In the genomic region with DNA sequence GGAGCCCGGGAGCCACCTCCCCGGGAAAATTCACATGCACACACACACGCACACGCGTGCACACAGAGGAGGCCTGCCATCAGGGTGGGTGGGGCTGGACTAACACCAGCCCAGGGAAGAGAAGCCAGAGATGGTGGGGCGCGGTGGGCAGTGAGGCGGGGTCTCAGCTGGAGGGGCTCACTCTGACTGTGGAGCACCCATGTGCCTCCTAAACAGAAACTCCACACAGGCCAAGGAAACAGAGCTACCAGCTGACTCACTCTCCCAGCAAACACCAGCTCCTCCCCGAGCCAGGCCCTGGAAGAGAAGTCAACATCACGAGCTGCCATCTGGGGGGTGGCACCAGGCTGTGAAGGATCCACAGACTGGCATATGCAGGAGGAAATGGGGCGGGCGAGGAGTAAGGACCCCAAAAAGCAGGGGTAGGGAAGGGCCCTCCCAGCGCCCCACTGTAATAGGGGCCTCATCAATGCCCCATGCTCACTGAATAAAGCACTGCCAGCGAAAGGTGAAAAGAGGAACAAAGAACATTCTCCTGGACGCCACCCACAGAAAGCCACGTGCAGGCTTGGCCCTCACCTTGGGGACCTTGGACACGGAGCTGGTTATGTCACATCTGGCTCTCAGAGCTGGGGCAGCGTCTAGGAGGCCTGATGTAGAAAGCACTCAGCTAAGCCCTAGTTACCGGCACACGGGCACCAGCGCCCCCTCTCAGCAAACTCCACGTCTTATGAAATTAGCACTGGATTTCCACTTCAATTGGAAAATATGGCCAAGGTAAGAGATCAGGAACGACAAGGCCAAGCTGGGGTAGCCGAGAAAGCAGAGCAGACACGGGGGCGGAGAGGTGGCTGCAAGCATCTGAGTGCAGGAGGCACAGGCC, we compare ENCODE assay signal across 9 cellular contexts. TPM values are rescaled to one million over a fixed set of nuclear protein-coding genes. Genes with fewer than 3 reads are reported as not detected.
A peak's percentile ranks its signal among the peaks of the same experiment; 100 is the strongest.
DNase-seq lines count a peak whose midpoint lies in the region; TF ChIP-seq lines count a peak whose summit lies in the region.
"Had no signal": no experiment of that assay in that cellular context is flagged by ENCODE, and none has a peak within 500 bp of the region (broad histone marks: within the 10 kb centered on the region; RNA-seq: fewer than 3 reads in every experiment).

No MANE protein-coding gene starts in this region.

- H3K4me3 ChIP-seq in astrocyte of the cerebellum (ENCODE audit: low read depth, low read length) (no peak overlapping the region), iPS-11a (ENCODE audit: low read depth, low read length) (peak overlapping the region; percentile 24), skeletal muscle cell (ENCODE audit: low read depth, low read length) (peak overlapping the region; percentile 9)

- no peak overlapping the region for H3K4me3 Mint-ChIP-seq in activated CD4-positive, alpha-beta memory T cell treated with anti-CD3 and anti-CD28 coated beads for 36 hours
- H3K4me3 Mint-ChIP-seq in activated CD4-positive, alpha-beta memory T cell treated with anti-CD3 and anti-CD28 coated beads, Interleukin-2, amount 10 ng/mL, durations not matched to agents 7 days and 5 days: no peak overlapping the region

- no peaks in the 10 kb centered on the region for H3K27me3 Mint-ChIP-seq in activated CD4-positive, alpha-beta memory T cell treated with anti-CD3 and anti-CD28 coated beads for 36 hours
- peaks cover 4% of the 10 kb centered on the region for H3K27me3 Mint-ChIP-seq in activated CD4-positive, alpha-beta memory T cell treated with anti-CD3 and anti-CD28 coated beads, Interleukin-2, amount 10 ng/mL, durations not matched to agents 7 days and 5 days

- in situ Hi-C loops in astrocyte of the cerebellum (cut with HindIII; ENCODE audit: low sequenced_read_pairs): no loop called here

- TF ChIP-seq RAD21 in Ishikawa (IDR thresholded peaks at IDR 0.05; ENCODE audit: low read depth): peak; percentile 32; the same call in 1 of the 2 replicates

- peak; percentile 43 for TF ChIP-seq CTCF in astrocyte of the cerebellum (IDR thresholded peaks at IDR 0.05; ENCODE audit: low read depth, low read length, missing control alignments)

- POLR2A ChIA-PET in activated CD4-positive, alpha-beta memory T cell treated with anti-CD3 and anti-CD28 coated beads for 36 hours (lab: Charles Lee): no interaction called here
- POLR2A ChIA-PET in activated CD4-positive, alpha-beta memory T cell treated with anti-CD3 and anti-CD28 coated beads, Interleukin-2, amount 10 ng/mL, durations not matched to agents 7 days and 5 days (lab: Charles Lee): interaction anchor here (1.0 to 5.0 kb wide), 2 partner anchors 9 to 14 kb away, joined by 3 to 26 read pairs; a partner anchor contains a TSS

- no peak for DNase-seq in activated CD4-positive, alpha-beta memory T cell treated with anti-CD3 and anti-CD28 coated beads for 36 hours
- no peak for DNase-seq in activated CD4-positive, alpha-beta memory T cell treated with anti-CD3 and anti-CD28 coated beads, Interleukin-2, amount 10 ng/mL, durations not matched to agents 7 days and 5 days
- DNase-seq in astrocyte of the cerebellum (ENCODE audit: low read depth) (no peak), skeletal muscle cell (ENCODE audit: low read depth) (no peak), NCI-H146 treated with DMSO at 0.1 percent for 48 hours (lab: John Stamatoyannopoulos, UW; ENCODE audit: unreplicated experiment) (no peak)
- no peak for DNase-seq in stimulated activated CD4-positive, alpha-beta T cell treated with anti-CD3 and anti-CD28 coated beads, Interleukin-12 subunit alpha, Interleukin-12 subunit beta, amount 100 ng/mL, for 4 hours
- DNase-seq: DND-41 had no signal

- TF ChIP-seq EP300 in Ishikawa (IDR thresholded peaks at IDR 0.05; ENCODE audit: borderline replicate concordance): no peak

- peak overlapping the region; percentile 30 for H3K27ac Mint-ChIP-seq in activated CD4-positive, alpha-beta memory T cell treated with anti-CD3 and anti-CD28 coated beads for 36 hours
- no peak overlapping the region for H3K27ac Mint-ChIP-seq in activated CD4-positive, alpha-beta memory T cell treated with anti-CD3 and anti-CD28 coated beads, Interleukin-2, amount 10 ng/mL, durations not matched to agents 7 days and 5 days

- H3K4me1 Mint-ChIP-seq in activated CD4-positive, alpha-beta memory T cell treated with anti-CD3 and anti-CD28 coated beads for 36 hours (ENCODE audit: low read depth): peaks cover 17% of the 10 kb centered on the region
- H3K4me1 Mint-ChIP-seq in activated CD4-positive, alpha-beta memory T cell treated with anti-CD3 and anti-CD28 coated beads, Interleukin-2, amount 10 ng/mL, durations not matched to agents 7 days and 5 days: peaks cover 36% of the 10 kb centered on the region

- CTCF ChIA-PET in activated CD4-positive, alpha-beta memory T cell treated with anti-CD3 and anti-CD28 coated beads for 36 hours (lab: Charles Lee): interaction anchor here (1.0 kb wide), 1 partner anchor 71 kb away, joined by 3 read pairs; a partner anchor contains a TSS
- CTCF ChIA-PET in activated CD4-positive, alpha-beta memory T cell treated with anti-CD3 and anti-CD28 coated beads, Interleukin-2, amount 10 ng/mL, durations not matched to agents 7 days and 5 days (lab: Charles Lee): interaction anchor here (0.7 kb wide), 1 partner anchor 28 kb away, joined by 3 read pairs; no protein-coding TSS in a partner anchor

- no peaks in the 10 kb centered on the region for H3K9me3 Mint-ChIP-seq in activated CD4-positive, alpha-beta memory T cell treated with anti-CD3 and anti-CD28 coated beads for 36 hours
- H3K9me3 Mint-ChIP-seq in activated CD4-positive, alpha-beta memory T cell treated with anti-CD3 and anti-CD28 coated beads, Interleukin-2, amount 10 ng/mL, durations not matched to agents 7 days and 5 days: no peaks in the 10 kb centered on the region

- H3K36me3 Mint-ChIP-seq in activated CD4-positive, alpha-beta memory T cell treated with anti-CD3 and anti-CD28 coated beads for 36 hours: no peaks in the 10 kb centered on the region
- no peaks in the 10 kb centered on the region for H3K36me3 Mint-ChIP-seq in activated CD4-positive, alpha-beta memory T cell treated with anti-CD3 and anti-CD28 coated beads, Interleukin-2, amount 10 ng/mL, durations not matched to agents 7 days and 5 days (ENCODE audit: low read depth)

- intact Hi-C loops in activated CD4-positive, alpha-beta memory T cell treated with anti-CD3 and anti-CD28 coated beads for 36 hours (cut with micrococcal nuclease): no loop called here

TF ChIP-seq in Ishikawa, 13 proteins besides CTCF, POLR2A, EP300 and RAD21 (continues in another document):
- TF ChIP-seq TEAD4 (IDR thresholded peaks at IDR 0.05) (no peak), TAF1 (IDR thresholded peaks at IDR 0.05; ENCODE audit: low read depth) (no peak), CEBPB (IDR thresholded peaks at IDR 0.05) (no peak), TCF12 (IDR thresholded peaks at IDR 0.05; ENCODE audit: low read depth) (no peak), CREB1 (IDR thresholded peaks at IDR 0.05; ENCODE audit: low read depth) (no peak), ZBTB7A (IDR thresholded peaks at IDR 0.05; ENCODE audit: low read depth) (no peak), NFIC (IDR thresholded peaks at IDR 0.05) (no peak), FOXM1 (IDR thresholded peaks at IDR 0.05; ENCODE audit: borderline replicate concordance, low read depth) (no peak), YY1 (IDR thresholded peaks at IDR 0.05; ENCODE audit: low read depth) (no peak)
- TF ChIP-seq, protein P1, sequence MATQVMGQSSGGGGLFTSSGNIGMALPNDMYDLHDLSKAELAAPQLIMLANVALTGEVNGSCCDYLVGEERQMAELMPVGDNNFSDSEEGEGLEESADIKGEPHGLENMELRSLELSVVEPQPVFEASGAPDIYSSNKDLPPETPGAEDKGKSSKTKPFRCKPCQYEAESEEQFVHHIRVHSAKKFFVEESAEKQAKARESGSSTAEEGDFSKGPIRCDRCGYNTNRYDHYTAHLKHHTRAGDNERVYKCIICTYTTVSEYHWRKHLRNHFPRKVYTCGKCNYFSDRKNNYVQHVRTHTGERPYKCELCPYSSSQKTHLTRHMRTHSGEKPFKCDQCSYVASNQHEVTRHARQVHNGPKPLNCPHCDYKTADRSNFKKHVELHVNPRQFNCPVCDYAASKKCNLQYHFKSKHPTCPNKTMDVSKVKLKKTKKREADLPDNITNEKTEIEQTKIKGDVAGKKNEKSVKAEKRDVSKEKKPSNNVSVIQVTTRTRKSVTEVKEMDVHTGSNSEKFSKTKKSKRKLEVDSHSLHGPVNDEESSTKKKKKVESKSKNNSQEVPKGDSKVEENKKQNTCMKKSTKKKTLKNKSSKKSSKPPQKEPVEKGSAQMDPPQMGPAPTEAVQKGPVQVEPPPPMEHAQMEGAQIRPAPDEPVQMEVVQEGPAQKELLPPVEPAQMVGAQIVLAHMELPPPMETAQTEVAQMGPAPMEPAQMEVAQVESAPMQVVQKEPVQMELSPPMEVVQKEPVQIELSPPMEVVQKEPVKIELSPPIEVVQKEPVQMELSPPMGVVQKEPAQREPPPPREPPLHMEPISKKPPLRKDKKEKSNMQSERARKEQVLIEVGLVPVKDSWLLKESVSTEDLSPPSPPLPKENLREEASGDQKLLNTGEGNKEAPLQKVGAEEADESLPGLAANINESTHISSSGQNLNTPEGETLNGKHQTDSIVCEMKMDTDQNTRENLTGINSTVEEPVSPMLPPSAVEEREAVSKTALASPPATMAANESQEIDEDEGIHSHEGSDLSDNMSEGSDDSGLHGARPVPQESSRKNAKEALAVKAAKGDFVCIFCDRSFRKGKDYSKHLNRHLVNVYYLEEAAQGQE (IDR thresholded peaks at IDR 0.05; ENCODE audit: low read depth): no peak
- TF ChIP-seq, protein P2, sequence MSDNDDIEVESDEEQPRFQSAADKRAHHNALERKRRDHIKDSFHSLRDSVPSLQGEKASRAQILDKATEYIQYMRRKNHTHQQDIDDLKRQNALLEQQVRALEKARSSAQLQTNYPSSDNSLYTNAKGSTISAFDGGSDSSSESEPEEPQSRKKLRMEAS (IDR thresholded peaks at IDR 0.05): peak; percentile 33; the same call in 1 of the 2 replicates
- TF ChIP-seq, protein P3, sequence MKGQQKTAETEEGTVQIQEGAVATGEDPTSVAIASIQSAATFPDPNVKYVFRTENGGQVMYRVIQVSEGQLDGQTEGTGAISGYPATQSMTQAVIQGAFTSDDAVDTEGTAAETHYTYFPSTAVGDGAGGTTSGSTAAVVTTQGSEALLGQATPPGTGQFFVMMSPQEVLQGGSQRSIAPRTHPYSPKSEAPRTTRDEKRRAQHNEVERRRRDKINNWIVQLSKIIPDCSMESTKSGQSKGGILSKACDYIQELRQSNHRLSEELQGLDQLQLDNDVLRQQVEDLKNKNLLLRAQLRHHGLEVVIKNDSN (IDR thresholded peaks at IDR 0.05): 0 out of 2 replicates have a peak, but pooled peaks have one; percentile 21

RNA-seq across cellular contexts. Expression of a gene that starts 8.4 kb away (rescaled TPM):
- total RNA-seq in activated CD4-positive, alpha-beta memory T cell treated with anti-CD3 and anti-CD28 coated beads for 36 hours: 10 to 100 TPM; 66.7 to 71.5 TPM
- total RNA-seq in activated CD4-positive, alpha-beta memory T cell treated with anti-CD3 and anti-CD28 coated beads, Interleukin-2, amount 10 ng/mL, durations not matched to agents 7 days and 5 days: 100 to 1,000 TPM; 120 to 132 TPM

RNA-seq across cellular contexts. Expression of a gene that starts 43.0 kb away (rescaled TPM):
- total RNA-seq in activated CD4-positive, alpha-beta memory T cell treated with anti-CD3 and anti-CD28 coated beads for 36 hours: 1 to 10 TPM; 2.3 to 3.3 TPM
- 1 to 10 TPM in 1 of 2 experiments, under 1 TPM in 1; 0.98 to 1.2 TPM for total RNA-seq in activated CD4-positive, alpha-beta memory T cell treated with anti-CD3 and anti-CD28 coated beads, Interleukin-2, amount 10 ng/mL, durations not matched to agents 7 days and 5 days
